Comparison of ENCODE assay signal across 8 cellular contexts in the genomic region with DNA sequence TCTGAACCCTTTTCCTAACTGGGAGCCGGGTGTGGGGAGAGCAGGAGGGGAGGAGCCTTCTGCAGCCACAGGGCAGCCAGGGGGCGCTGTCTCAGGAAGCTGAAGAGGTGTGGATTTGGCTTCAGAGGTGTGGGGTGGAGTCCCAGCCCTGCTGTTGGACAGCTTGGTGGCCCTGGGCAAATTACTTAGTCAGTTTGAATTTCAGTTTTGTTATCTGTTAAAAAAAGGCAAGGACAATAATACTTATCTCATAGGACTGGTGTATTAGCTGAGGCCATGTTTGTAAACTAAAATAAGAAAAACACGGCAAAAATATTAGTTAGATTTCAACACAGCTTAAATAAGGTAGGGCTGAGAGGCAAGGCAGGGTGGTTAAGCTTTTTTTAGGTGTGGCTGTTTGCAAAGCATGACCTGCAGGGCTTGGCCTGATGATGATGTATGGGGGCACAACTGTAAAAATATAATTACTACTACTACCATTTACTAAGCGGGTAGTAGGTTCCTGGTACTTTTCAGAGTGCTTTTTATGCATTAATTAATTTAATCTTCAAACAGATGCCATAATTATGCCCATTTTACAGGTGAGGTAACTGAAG.
DNase-seq lines count a peak whose midpoint lies in the region; ATAC-seq and TF ChIP-seq lines count a peak whose summit lies in the region.

No MANE protein-coding gene starts in this region.

- H3K4me2 ChIP-seq in fibroblast of lung (ENCODE audit: extremely low read depth, insufficient read depth, low read length) = no peak overlapping the region

- no peak overlapping the region for H3K27ac Mint-ChIP-seq in natural killer cell treated with Interleukin-12 subunit alpha and Interleukin-12 subunit beta and Interleukin-15 and Interleukin-18, amount 100 ng/mL, for 72 hours

- TF ChIP-seq POLR2A in tibial nerve (IDR thresholded peaks at IDR 0.05) = no peak

- H3K4me3 Mint-ChIP-seq in natural killer cell treated with Interleukin-12 subunit alpha and Interleukin-12 subunit beta and Interleukin-15 and Interleukin-18, amount 100 ng/mL, for 72 hours = no peak overlapping the region

- H3K36me3 Mint-ChIP-seq in natural killer cell treated with Interleukin-12 subunit alpha and Interleukin-12 subunit beta and Interleukin-15 and Interleukin-18, amount 100 ng/mL, for 72 hours = no peaks in the 10 kb centered on the region

- H3K9ac ChIP-seq in fibroblast of lung (ENCODE audit: insufficient read depth, low read length) = no peak overlapping the region

- H3K27me3 ChIP-seq in fibroblast of lung (ENCODE audit: control insufficient read depth, insufficient read depth, low read length) = no peaks in the 10 kb centered on the region
- H3K27me3 ChIP-seq in tibial nerve = no peaks in the 10 kb centered on the region

- peak; percentile 85 for DNase-seq in COLO829 (ENCODE audit: low spot score)
- DNase-seq in NOMO-1 (lab: John Stamatoyannopoulos, UW; ENCODE audit: unreplicated experiment in 2 of 2) = peak; percentile 35 to 78
- peak; percentile 47 for DNase-seq in activated T-cell treated with anti-CD3 and anti-CD28 coated beads, Interleukin-2, amount 50 U/mL, for 1 hour
- peak; percentile 66 for DNase-seq in fibroblast of lung (ENCODE audit: low read depth in 2 of 2)
- DNase-seq in natural killer cell treated with Interleukin-12 subunit alpha and Interleukin-12 subunit beta and Interleukin-15 and Interleukin-18, amount 100 ng/mL, for 72 hours (ENCODE audit: low spot score) = no peak
- DNase-seq in tibial nerve (ENCODE audit: low spot score in 2 of 2) = peak; percentile 64 to 82

- no peaks in the 10 kb centered on the region for H3K9me3 Mint-ChIP-seq in natural killer cell treated with Interleukin-12 subunit alpha and Interleukin-12 subunit beta and Interleukin-15 and Interleukin-18, amount 100 ng/mL, for 72 hours

- peak; percentile 67 to 86 for TF ChIP-seq CTCF in fibroblast of lung (conservative IDR thresholded peaks at IDR 0.05 in 1 of 2, IDR thresholded peaks at IDR 0.05 in 1 of 2; ENCODE audit: low read depth in 1 of 2, low read length in 2 of 2)
- peak; percentile 55 to 80 (median 69) for TF ChIP-seq CTCF in tibial nerve (IDR thresholded peaks at IDR 0.05)

- TF ChIP-seq EP300 in tibial nerve (IDR thresholded peaks at IDR 0.05) = peak in 1 of 2 donors; percentile 10

- H3K9me3 ChIP-seq in fibroblast of lung (ENCODE audit: control insufficient read depth, insufficient read depth, low read depth, low read length) (no peaks in the 10 kb centered on the region), tibial nerve (no peaks in the 10 kb centered on the region)

- H3K27me3 Mint-ChIP-seq in natural killer cell treated with Interleukin-12 subunit alpha and Interleukin-12 subunit beta and Interleukin-15 and Interleukin-18, amount 100 ng/mL, for 72 hours = peaks cover 9 to 13% of the 10 kb centered on the region in 2 donors

- H3K4me1 Mint-ChIP-seq in natural killer cell treated with Interleukin-12 subunit alpha and Interleukin-12 subunit beta and Interleukin-15 and Interleukin-18, amount 100 ng/mL, for 72 hours (ENCODE audit: low read depth in 2 of 2) = peaks cover 0 to 5% of the 10 kb centered on the region in 2 donors

- 46 to 55% methylated on average over 4 of the region's 4 CpGs for WGBS in tibial nerve, 2 donors

- no peak overlapping the region for H2AFZ ChIP-seq in fibroblast of lung (ENCODE audit: low read length)

- no peak overlapping the region for H3K4me3 ChIP-seq in fibroblast of lung (replicated peaks in 1 of 4; ENCODE audit: control extremely low read depth in 1 of 4, insufficient read depth in 1 of 4, low read depth in 3 of 4, low read length in 4 of 4)
- H3K4me3 ChIP-seq in tibial nerve = no peak overlapping the region

- ATAC-seq in GM19397 (IDR thresholded peaks at IDR 0.05; ENCODE audit: unreplicated experiment) (peak; percentile 80), HG03520 (IDR thresholded peaks at IDR 0.05; ENCODE audit: unreplicated experiment) (peak; percentile 76)
- peak; percentile 73 to 74 for ATAC-seq in natural killer cell treated with Interleukin-12 subunit alpha and Interleukin-12 subunit beta and Interleukin-15 and Interleukin-18, amount 100 ng/mL, for 72 hours

- no peaks in the 10 kb centered on the region for H3K79me2 ChIP-seq in fibroblast of lung (ENCODE audit: control insufficient read depth, insufficient read depth, low read length)

- H3K4me1 ChIP-seq in fibroblast of lung (ENCODE audit: control insufficient read depth, extremely low read depth, insufficient read depth, low read length) (no peaks in the 10 kb centered on the region), tibial nerve (peaks cover 0 to 19% (median 0%) of the 10 kb centered on the region in 4 donors)

- no peaks in the 10 kb centered on the region for H4K20me1 ChIP-seq in fibroblast of lung (ENCODE audit: control insufficient read depth, extremely low read depth, insufficient read depth, low read length)

- no peaks in the 10 kb centered on the region for H3K36me3 ChIP-seq in fibroblast of lung (ENCODE audit: control insufficient read depth, insufficient read depth, low read length)
- no peaks in the 10 kb centered on the region for H3K36me3 ChIP-seq in tibial nerve

- H3K27ac ChIP-seq in fibroblast of lung (ENCODE audit: insufficient read depth, low read length) (no peak overlapping the region), tibial nerve (no peak overlapping the region)
